16 cellular contexts compared by ENCODE assay signal in genomic region chr2:41716497-41716896, GRCh38.
A peak's percentile ranks its signal among the peaks of the same experiment; 100 is the strongest.
DNase-seq lines count a peak whose midpoint lies in the region; ATAC-seq, FAIRE-seq and TF ChIP-seq lines count a peak whose summit lies in the region.
"Had no signal": no experiment of that assay in that cellular context is flagged by ENCODE, and none has a peak within 500 bp of the region (broad histone marks: within the 10 kb centered on the region; RNA-seq: fewer than 3 reads in every experiment).

No MANE protein-coding gene starts in this region.

- ATAC-seq in activated T-cell treated with anti-CD3 and anti-CD28 coated beads, Interleukin-2, amount 50 U/mL, for 72 hours (replicated peaks in 1 of 2): no peak
- no peak for ATAC-seq in stimulated activated naive CD8-positive, alpha-beta T cell treated with anti-CD3 and anti-CD28 coated beads, Interleukin-15, amount 100 ng/mL, for 72 hours
- ATAC-seq: activated CD4-positive, CD25-positive, alpha-beta regulatory T cell treated with anti-CD3 and anti-CD28 coated beads, Interleukin-2, amount 50 U/mL, for 24 hours; Right ventricle myocardium inferior had no signal

- dilution Hi-C loops in keratinocyte (cut with MboI; ENCODE audit: extremely low pct_ligation_motif_present, low sequenced_read_pairs): no loop called here

- H3K36me3 Mint-ChIP-seq in activated T-cell treated with anti-CD3 and anti-CD28 coated beads, Interleukin-2, amount 50 U/mL, for 72 hours (ENCODE audit: insufficient read depth in 2 of 2): no peaks in the 10 kb centered on the region

- no peaks in the 10 kb centered on the region for H3K27me3 ChIP-seq in keratinocyte (ENCODE audit: control insufficient read depth, extremely low read depth, insufficient read depth, low read length)
- H3K27me3 ChIP-seq: testis had no signal

- H3K36me3 ChIP-seq in keratinocyte (ENCODE audit: control insufficient read depth in 2 of 2, extremely low read depth in 1 of 2, insufficient read depth in 2 of 2, low read length in 2 of 2): no peaks in the 10 kb centered on the region

- no peaks in the 10 kb centered on the region for H3K79me2 ChIP-seq in keratinocyte (ENCODE audit: control insufficient read depth, insufficient read depth, low read length)

- no peaks in the 10 kb centered on the region for H3K9me3 ChIP-seq in keratinocyte (ENCODE audit: control insufficient read depth, low read depth, low read length)
- H3K9me3 ChIP-seq: testis had no signal

- H3K9ac ChIP-seq in keratinocyte (ENCODE audit: control insufficient read depth, extremely low read depth, insufficient read depth, low read length): no peak overlapping the region

- no peak for TF ChIP-seq CTCF in keratinocyte (optimal IDR thresholded peaks at IDR 0.05 in 1 of 3, IDR thresholded peaks at IDR 0.05 in 1 of 3, conservative IDR thresholded peaks at IDR 0.05 in 1 of 3; ENCODE audit: extremely low read depth in 1 of 3, insufficient read depth in 2 of 3, low read length in 3 of 3)

- H3K27me3 Mint-ChIP-seq in activated T-cell treated with anti-CD3 and anti-CD28 coated beads, Interleukin-2, amount 50 U/mL, for 72 hours (ENCODE audit: low read depth): no peaks in the 10 kb centered on the region
- H3K27me3 Mint-ChIP-seq in stimulated activated naive CD8-positive, alpha-beta T cell treated with anti-CD3 and anti-CD28 coated beads, Interleukin-15, amount 100 ng/mL, for 72 hours: no peaks in the 10 kb centered on the region
- H3K27me3 Mint-ChIP-seq: activated CD8-positive, alpha-beta memory T cell treated with anti-CD3 and anti-CD28 coated beads, Interleukin-2, amount 10 ng/mL, durations not matched to agents 7 days and 5 days had no signal

- H2AFZ ChIP-seq in keratinocyte (ENCODE audit: control insufficient read depth, low read length): peak overlapping the region; percentile 93

- DNase-seq in DMS53 (lab: John Stamatoyannopoulos, UW) (peak; percentile 81), NCI-H1417 (lab: John Stamatoyannopoulos, UW) (peak; percentile 71 to 85 (median 81)), NCI-H774 (lab: John Stamatoyannopoulos, UW) (peak; percentile 77), keratinocyte (ENCODE audit: low read depth, low spot score) (no peak), iPS-NIHi11 (ENCODE audit: low spot score) (no peak), germinal center (ENCODE audit: low spot score) (no peak)
- DNase-seq in activated T-cell treated with anti-CD3 and anti-CD28 coated beads, Interleukin-2, amount 50 U/mL, for 72 hours: no peak
- no peak for DNase-seq in stimulated activated naive CD8-positive, alpha-beta T cell treated with anti-CD3 and anti-CD28 coated beads, Interleukin-15, amount 100 ng/mL, for 72 hours
- DNase-seq: activated CD8-positive, alpha-beta memory T cell treated with anti-CD3 and anti-CD28 coated beads, Interleukin-2, amount 10 ng/mL, durations not matched to agents 7 days and 5 days; activated gamma-delta T cell; aorta; DMS 273 treated with DMSO at 0.1 percent for 48 hours; foreskin melanocyte; testis had no signal

- H3K4me3 Mint-ChIP-seq in activated T-cell treated with anti-CD3 and anti-CD28 coated beads, Interleukin-2, amount 50 U/mL, for 72 hours: no peak overlapping the region
- no peak overlapping the region for H3K4me3 Mint-ChIP-seq in stimulated activated naive CD8-positive, alpha-beta T cell treated with anti-CD3 and anti-CD28 coated beads, Interleukin-15, amount 100 ng/mL, for 72 hours

- peak overlapping the region in 1 of 3 experiments; percentile 22 for H3K4me3 ChIP-seq in keratinocyte (ENCODE audit: control insufficient read depth in 2 of 3, extremely low read depth in 1 of 3, insufficient read depth in 2 of 3, low read depth in 1 of 3, low read length in 3 of 3)
- H3K4me3 ChIP-seq: testis had no signal

- H3K4me1 ChIP-seq in keratinocyte (ENCODE audit: control insufficient read depth, extremely low read depth, insufficient read depth, low read length): peaks cover 36% of the 10 kb centered on the region

- no peaks in the 10 kb centered on the region for H3K9me3 Mint-ChIP-seq in activated T-cell treated with anti-CD3 and anti-CD28 coated beads, Interleukin-2, amount 50 U/mL, for 72 hours
- H3K9me3 Mint-ChIP-seq in stimulated activated naive CD8-positive, alpha-beta T cell treated with anti-CD3 and anti-CD28 coated beads, Interleukin-15, amount 100 ng/mL, for 72 hours: no peaks in the 10 kb centered on the region

- H3K27ac Mint-ChIP-seq in activated T-cell treated with anti-CD3 and anti-CD28 coated beads, Interleukin-2, amount 50 U/mL, for 72 hours: no peak overlapping the region
- no peak overlapping the region for H3K27ac Mint-ChIP-seq in stimulated activated naive CD8-positive, alpha-beta T cell treated with anti-CD3 and anti-CD28 coated beads, Interleukin-15, amount 100 ng/mL, for 72 hours

- H3K27ac ChIP-seq in keratinocyte (ENCODE audit: control insufficient read depth, insufficient read depth, low read length): no peak overlapping the region

- H3K4me1 Mint-ChIP-seq in activated T-cell treated with anti-CD3 and anti-CD28 coated beads, Interleukin-2, amount 50 U/mL, for 72 hours (ENCODE audit: low read depth): no peaks in the 10 kb centered on the region
- peaks cover 9% of the 10 kb centered on the region for H3K4me1 Mint-ChIP-seq in stimulated activated naive CD8-positive, alpha-beta T cell treated with anti-CD3 and anti-CD28 coated beads, Interleukin-15, amount 100 ng/mL, for 72 hours

- no peaks in the 10 kb centered on the region for H4K20me1 ChIP-seq in keratinocyte (ENCODE audit: control insufficient read depth, extremely low read depth, insufficient read depth, low read length)

- no peaks in the 10 kb centered on the region for H3K9me1 ChIP-seq in keratinocyte (ENCODE audit: control insufficient read depth, extremely low read depth, insufficient read depth, low read length)

- peak overlapping the region; percentile 85 for H3K4me2 ChIP-seq in keratinocyte (ENCODE audit: control insufficient read depth, extremely low read depth, insufficient read depth, low read depth, low read length)

- FAIRE-seq in keratinocyte (lab: Jason Lieb, UNC): no peak

Comparison
In these comparisons a context has a peak if more than half of its experiments do, and no peak if none do; other contexts are left out.
1. DNase-seq: peak in DMS53 (single experiment), NCI-H1417 (3 of 3) and NCI-H774 (single experiment); none in keratinocyte (single experiment), activated T-cell treated with anti-CD3 and anti-CD28 coated beads, Interleukin-2, amount 50 U/mL, for 72 hours (0 of 2), iPS-NIHi11 (single experiment), germinal center (single experiment) and stimulated activated naive CD8-positive, alpha-beta T cell treated with anti-CD3 and anti-CD28 coated beads, Interleukin-15, amount 100 ng/mL, for 72 hours (0 of 2).